In the genomic region with DNA sequence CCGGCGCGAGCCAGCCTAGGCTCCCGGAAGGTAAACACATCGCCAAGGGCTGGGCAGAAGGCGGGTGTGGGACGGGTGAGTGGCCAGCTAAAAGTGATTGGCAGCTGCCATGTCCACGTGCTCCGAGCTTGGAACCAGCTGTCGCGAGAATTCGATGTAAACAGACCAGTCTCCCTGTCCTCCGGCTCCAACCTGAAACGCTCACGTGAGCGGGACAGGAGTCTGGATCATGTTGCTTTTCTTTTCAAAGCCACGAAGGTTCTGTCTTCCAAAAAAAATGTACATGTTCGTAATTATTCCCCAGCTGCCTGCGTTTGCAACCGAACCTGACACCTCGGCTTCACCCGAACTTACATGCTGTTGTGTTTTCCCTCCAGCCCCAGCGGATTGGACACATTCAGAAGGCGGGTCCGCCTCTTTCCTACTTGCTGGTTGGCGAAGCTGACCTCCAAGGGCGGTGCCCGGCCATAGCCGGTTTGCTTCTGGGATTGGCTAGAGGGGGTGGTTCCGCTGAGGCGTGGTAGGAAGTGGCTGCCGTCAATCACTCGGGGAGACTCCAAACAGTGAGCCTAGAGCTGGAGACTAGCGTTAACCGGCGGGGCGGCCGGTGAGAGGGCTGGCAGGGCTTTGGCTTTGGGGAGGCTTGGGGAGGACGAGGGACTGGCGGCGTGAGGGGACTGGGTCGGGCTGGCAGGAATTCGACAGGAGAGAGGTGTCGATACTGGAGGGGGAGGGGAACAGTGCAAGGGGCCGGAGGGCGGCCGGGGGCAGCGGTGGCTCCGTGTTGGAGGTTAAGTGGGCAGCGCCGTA, we compare ENCODE assay signal across 8 cellular contexts. TPM values are rescaled to one million over a fixed set of nuclear protein-coding genes. Genes with fewer than 3 reads are reported as not detected.
DNase-seq lines count a peak whose midpoint lies in the region; TF ChIP-seq lines count a peak whose summit lies in the region.

A gene (plus strand): TSS at position 544 of the 810 bp plus-strand sequence.

- WGBS in stomach, 5 donors = 0 to 1% (median 1%) methylated on average over 45 to 51 of the region's 51 CpGs

- H4K20me1 ChIP-seq in neural cell (ENCODE audit: insufficient read depth) = no peaks in the 10 kb centered on the region

- H3K27ac ChIP-seq in neural cell (ENCODE audit: low read length) = peak within 1 kb of the TSS; percentile 66
- peak within 1 kb of the TSS; percentile 74 to 81 (median 79) for H3K27ac ChIP-seq in stomach

- no peaks in the 10 kb centered on the region for H3K9me2 ChIP-seq in neural cell (ENCODE audit: insufficient read depth, low read length)

- TF ChIP-seq CTCF in fibroblast of villous mesenchyme (IDR thresholded peaks at IDR 0.05; ENCODE audit: insufficient read depth, low read depth, low read length) (no peak), neural cell (IDR thresholded peaks at IDR 0.05; ENCODE audit: poor library complexity, severe bottlenecking) (no peak), stomach (IDR thresholded peaks at IDR 0.05) (peak in 1 of 7 experiments; percentile 8)

- H3K4me2 ChIP-seq in neural cell (ENCODE audit: low read length) = peak within 1 kb of the TSS; percentile 89

- TF ChIP-seq RAD21 in neural cell (conservative IDR thresholded peaks at IDR 0.05) = no peak

- H3K9me3 ChIP-seq in neural cell (ENCODE audit: low read length) (no peaks in the 10 kb centered on the region), stomach (peaks cover 0 to 4% (median 0%) of the 10 kb centered on the region in 4 donors)

- H3K36me3 ChIP-seq in H7 (replicated peaks; ENCODE audit: control insufficient read depth, insufficient read depth, low read length) (no peaks in the 10 kb centered on the region), neural cell (ENCODE audit: insufficient read depth, low read length) (no peaks in the 10 kb centered on the region), stomach (peaks cover 0 to 22% (median 19%) of the 10 kb centered on the region in 4 donors)

- intact Hi-C loops in stomach (cut with DNase I; ENCODE audit: low total_unique reads) = no loop called here

- TF ChIP-seq EP300 in neural cell (conservative IDR thresholded peaks at IDR 0.05; ENCODE audit: poor library complexity, severe bottlenecking) (peak; percentile 79), stomach (IDR thresholded peaks at IDR 0.05) (no peak)

- DNase-seq in ELF-1 (ENCODE audit: low read depth, low spot score) (peak; percentile 100), H7 (peak; percentile 97), M059J (ENCODE audit: low read depth) (peak; percentile 98), SHP77 (lab: John Stamatoyannopoulos, UW) (peak; percentile 97 to 99), fibroblast of villous mesenchyme (ENCODE audit: low read depth) (peak; percentile 99), stomach (peak; percentile 97)
- peak; percentile 99 for DNase-seq in activated effector memory CD4-positive, alpha-beta T cell treated with anti-CD3 and anti-CD28 coated beads, Interleukin-2, amount 50 U/mL, for 16 hours

- H3K27me3 ChIP-seq in H7 (ENCODE audit: control insufficient read depth, insufficient read depth, low read length) (no peaks in the 10 kb centered on the region), neural cell (ENCODE audit: insufficient read depth, low read depth, low read length) (no peaks in the 10 kb centered on the region), stomach (no peaks in the 10 kb centered on the region)

- H3K79me2 ChIP-seq in neural cell (replicated peaks; ENCODE audit: insufficient read depth, low read length) = peaks cover 4% of the 10 kb centered on the region

- peak within 1 kb of the TSS; percentile 90 for H2AFZ ChIP-seq in neural cell (ENCODE audit: low read depth, low read length)

- H3K4me3 ChIP-seq in H7 (ENCODE audit: insufficient read depth, low read depth, low read length) (peak within 1 kb of the TSS; percentile 80), fibroblast of villous mesenchyme (ENCODE audit: low read depth, low read length) (peak within 1 kb of the TSS; percentile 73), neural cell (ENCODE audit: low read length) (peak within 1 kb of the TSS; percentile 75), stomach (peak within 1 kb of the TSS; percentile 62 to 94 (median 83))

- H3K9ac ChIP-seq in neural cell (ENCODE audit: low read length) = peak within 1 kb of the TSS; percentile 81

- H3F3A ChIP-seq in neural cell (ENCODE audit: insufficient read depth, low read length, poor library complexity, severe bottlenecking) = no peaks in the 10 kb centered on the region

- peak in 2 of 4 donors; percentile 50 to 86 for TF ChIP-seq POLR2A in stomach (IDR thresholded peaks at IDR 0.05)

- H3K4me1 ChIP-seq in stomach = peaks cover 12 to 20% (median 19%) of the 10 kb centered on the region in 4 donors

TF ChIP-seq in neural cell, 6 proteins besides CTCF, POLR2A, EP300 and RAD21:
- TF ChIP-seq POLR2AphosphoS5 (IDR thresholded peaks at IDR 0.05) (peak; percentile 89), EZH2 (IDR thresholded peaks at IDR 0.05; ENCODE audit: borderline replicate concordance, insufficient read depth, low read length, poor library complexity, severe bottlenecking) (no peak), SMC3 (conservative IDR thresholded peaks at IDR 0.05; ENCODE audit: poor library complexity) (peak; percentile 8), TAF1 (IDR thresholded peaks at IDR 0.05; ENCODE audit: low read depth) (peak; percentile 70), MXI1 (conservative IDR thresholded peaks at IDR 0.05; ENCODE audit: poor library complexity, severe bottlenecking) (peak; percentile 98)
- TF ChIP-seq, protein P1, sequence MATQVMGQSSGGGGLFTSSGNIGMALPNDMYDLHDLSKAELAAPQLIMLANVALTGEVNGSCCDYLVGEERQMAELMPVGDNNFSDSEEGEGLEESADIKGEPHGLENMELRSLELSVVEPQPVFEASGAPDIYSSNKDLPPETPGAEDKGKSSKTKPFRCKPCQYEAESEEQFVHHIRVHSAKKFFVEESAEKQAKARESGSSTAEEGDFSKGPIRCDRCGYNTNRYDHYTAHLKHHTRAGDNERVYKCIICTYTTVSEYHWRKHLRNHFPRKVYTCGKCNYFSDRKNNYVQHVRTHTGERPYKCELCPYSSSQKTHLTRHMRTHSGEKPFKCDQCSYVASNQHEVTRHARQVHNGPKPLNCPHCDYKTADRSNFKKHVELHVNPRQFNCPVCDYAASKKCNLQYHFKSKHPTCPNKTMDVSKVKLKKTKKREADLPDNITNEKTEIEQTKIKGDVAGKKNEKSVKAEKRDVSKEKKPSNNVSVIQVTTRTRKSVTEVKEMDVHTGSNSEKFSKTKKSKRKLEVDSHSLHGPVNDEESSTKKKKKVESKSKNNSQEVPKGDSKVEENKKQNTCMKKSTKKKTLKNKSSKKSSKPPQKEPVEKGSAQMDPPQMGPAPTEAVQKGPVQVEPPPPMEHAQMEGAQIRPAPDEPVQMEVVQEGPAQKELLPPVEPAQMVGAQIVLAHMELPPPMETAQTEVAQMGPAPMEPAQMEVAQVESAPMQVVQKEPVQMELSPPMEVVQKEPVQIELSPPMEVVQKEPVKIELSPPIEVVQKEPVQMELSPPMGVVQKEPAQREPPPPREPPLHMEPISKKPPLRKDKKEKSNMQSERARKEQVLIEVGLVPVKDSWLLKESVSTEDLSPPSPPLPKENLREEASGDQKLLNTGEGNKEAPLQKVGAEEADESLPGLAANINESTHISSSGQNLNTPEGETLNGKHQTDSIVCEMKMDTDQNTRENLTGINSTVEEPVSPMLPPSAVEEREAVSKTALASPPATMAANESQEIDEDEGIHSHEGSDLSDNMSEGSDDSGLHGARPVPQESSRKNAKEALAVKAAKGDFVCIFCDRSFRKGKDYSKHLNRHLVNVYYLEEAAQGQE (IDR thresholded peaks at IDR 0.05; ENCODE audit: borderline replicate concordance) = peak; percentile 33

RNA-seq across cellular contexts. Expression of the gene that starts here (rescaled TPM):
- 11.4 and 16.2 TPM in 2 replicates for total RNA-seq in H7 (2014; rRNA removed; shearing (Covaris generic))
- 5.2 and 9.3 TPM in 2 replicates for total RNA-seq in M059J (2014; rRNA removed; shearing (Covaris generic))
- total RNA-seq in fibroblast of villous mesenchyme (21.3 and 23.7 TPM in 2 replicates), stomach (100 to 1,000 TPM in 2 of 5 donors, 10 to 100 TPM in 2, 1 to 10 TPM in 1; 4.9 to 150 (median 43.2) TPM)
- polyA plus RNA-seq in neural cell (17.2 and 21.6 TPM in 2 replicates), stomach (1 to 10 TPM; 5.0 to 8.3 (median 6.7) TPM)
- polyA minus RNA-seq in neural cell = 76.7 and 87.4 TPM in 2 replicates

Comparison
In these comparisons a context has a peak if more than half of its experiments do, and no peak if none do; other contexts are left out.
1. Peak in every context shown above with its lines: DNase-seq, H3K4me3 ChIP-seq and H3K27ac ChIP-seq.